Comparison of ENCODE assay signal across 13 cellular contexts in genomic region chr13:80524447-80525215, GRCh38.
"Had no signal": no experiment of that assay in that cellular context is flagged by ENCODE, and none has a peak within 500 bp of the region (broad histone marks: within the 10 kb centered on the region; RNA-seq: fewer than 3 reads in every experiment).

No MANE protein-coding gene starts in this region.

- DNase-seq: activated CD4-positive, alpha-beta T cell treated with anti-CD3 and anti-CD28 coated beads for 36 hours; activated CD8-positive, alpha-beta memory T cell treated with anti-CD3 and anti-CD28 coated beads, Interleukin-2, amount 50 U/mL, for 4 hours; activated CD8-positive, alpha-beta T cell treated with anti-CD3 and anti-CD28 coated beads for 36 hours; activated T-cell treated with anti-CD3 and anti-CD28 coated beads, Interleukin-2, amount 50 U/mL, for 72 hours; endodermal cell; hippocampal formation; naive B cell; pancreas; small intestine; T-helper 9 cell; tibial artery had no signal

- H3K4me1 ChIP-seq: esophagus muscularis mucosa, pancreas, vagina had no signal

- H3K9me3 ChIP-seq: esophagus muscularis mucosa, pancreas, tibial artery, vagina had no signal

- H3K27ac ChIP-seq: esophagus muscularis mucosa, pancreas, tibial artery, vagina had no signal

- H3K36me3 ChIP-seq: esophagus muscularis mucosa, pancreas, tibial artery, vagina had no signal

- ATAC-seq: activated CD4-positive, alpha-beta T cell treated with anti-CD3 and anti-CD28 coated beads for 36 hours; activated CD8-positive, alpha-beta T cell treated with anti-CD3 and anti-CD28 coated beads for 36 hours; activated T-cell treated with anti-CD3 and anti-CD28 coated beads, Interleukin-2, amount 50 U/mL, for 72 hours; pancreas had no signal

- H3K4me3 ChIP-seq: esophagus muscularis mucosa, pancreas, tibial artery, vagina had no signal

- H3K27me3 ChIP-seq: esophagus muscularis mucosa, pancreas, tibial artery, vagina had no signal
